In genomic region chr1:58401991-58402390, GRCh38 we compare ENCODE assay signal across 1 cellular context.
TF ChIP-seq lines count a peak whose summit lies in the region.

No MANE protein-coding gene starts in this region.

TF ChIP-seq in H1, 55 proteins besides CTCF, POLR2A, EP300 and RAD21:
- TF ChIP-seq GABPA (IDR thresholded peaks at IDR 0.05; ENCODE audit: borderline replicate concordance, insufficient read depth, low read length) (no peak), SIRT6 (IDR thresholded peaks at IDR 0.05; ENCODE audit: low read length) (no peak), SIX5 (IDR thresholded peaks at IDR 0.05; ENCODE audit: low read depth, low read length) (no peak), TAF1 (IDR thresholded peaks at IDR 0.05; ENCODE audit: low read depth, low read length) (no peak)
